Comparison of ENCODE assay signal across 24 cellular contexts in genomic region chr19:7351861-7352260, GRCh38. TPM values are rescaled to one million over a fixed set of nuclear protein-coding genes. Genes with fewer than 3 reads are reported as not detected.
DNase-seq lines count a peak whose midpoint lies in the region; ATAC-seq and TF ChIP-seq lines count a peak whose summit lies in the region.
"Had no signal": no experiment of that assay in that cellular context is flagged by ENCODE, and none has a peak within 500 bp of the region (broad histone marks: within the 10 kb centered on the region; RNA-seq: fewer than 3 reads in every experiment).

No MANE protein-coding gene starts in this region.

- POLR2A ChIA-PET in CD8-positive, alpha-beta memory T cell (lab: Charles Lee): interaction anchor here (0.7 kb wide), 2 partner anchors 158 to 253 kb away, joined by 3 to 4 read pairs; no protein-coding TSS in a partner anchor

- DNase-seq in activated T-cell treated with anti-CD3 and anti-CD28 coated beads, Interleukin-2, amount 50 U/mL, for 24 hours: no peak
- DNase-seq in activated T-cell treated with anti-CD3 and anti-CD28 coated beads, Interleukin-2, amount 50 U/mL, for 1 hour: no peak
- DNase-seq in CD8-positive, alpha-beta memory T cell: no peak
- DNase-seq in activated T-cell treated with anti-CD3 and anti-CD28 coated beads, Interleukin-2, amount 50 U/mL, for 72 hours: no peak
- DNase-seq in natural killer cell treated with Interleukin-12 subunit alpha and Interleukin-12 subunit beta and Interleukin-15 and Interleukin-18, amount 100 ng/mL, for 72 hours (ENCODE audit: low spot score): no peak
- DNase-seq in NCI-H226 (no peak), endodermal cell (no peak), middle frontal gyrus (ENCODE audit: extremely low spot score, low spot score) (no peak)
- DNase-seq: ACHN; activated effector memory CD4-positive, alpha-beta T cell treated with Interleukin-2 at 50 U/mL for 16 hours; dermis blood vessel endothelial cell; left cardiac atrium; NCI-H2081 treated with DMSO at 0.1 percent for 48 hours; NCI-H446 treated with DMSO at 0.1 percent for 48 hours; right cardiac atrium; stimulated activated CD4-positive, alpha-beta T cell treated with anti-CD3 and anti-CD28 coated beads, Interleukin-12 subunit alpha, Interleukin-12 subunit beta, amount 100 ng/mL, for 4 hours; substantia nigra had no signal

- H3K9ac ChIP-seq in endodermal cell (ENCODE audit: extremely low read depth, low read length, poor library complexity, severe bottlenecking): no peak overlapping the region

- H3K4me3 ChIP-seq in CD8-positive, alpha-beta memory T cell (ENCODE audit: low read length): peak overlapping the region; percentile 42
- no peak overlapping the region for H3K4me3 ChIP-seq in endodermal cell (ENCODE audit: low read length)
- H3K4me3 ChIP-seq: HAP-1, pancreas, upper lobe of right lung had no signal

- H3K27ac ChIP-seq in CD8-positive, alpha-beta memory T cell (ENCODE audit: low read depth, low read length): no peak overlapping the region
- H3K27ac ChIP-seq in endodermal cell (ENCODE audit: low read depth, low read length): no peak overlapping the region
- H3K27ac ChIP-seq: C4-2B, pancreas, upper lobe of right lung had no signal

- CTCF ChIA-PET in CD8-positive, alpha-beta memory T cell (lab: Charles Lee): interaction anchor here (0.5 to 4.3 kb wide), 3 partner anchors 11 to 15 kb away, joined by 3 to 31 read pairs (median 15); no protein-coding TSS in a partner anchor

- H3K27ac Mint-ChIP-seq in activated T-cell treated with anti-CD3 and anti-CD28 coated beads, Interleukin-2, amount 50 U/mL, for 24 hours: peak overlapping the region; percentile 67
- peak overlapping the region; percentile 55 to 100 (median 95) for H3K27ac Mint-ChIP-seq in CD8-positive, alpha-beta memory T cell
- peak overlapping the region; percentile 8 for H3K27ac Mint-ChIP-seq in activated T-cell treated with anti-CD3 and anti-CD28 coated beads, Interleukin-2, amount 50 U/mL, for 72 hours
- peak overlapping the region in 1 of 2 donors; percentile 7 for H3K27ac Mint-ChIP-seq in natural killer cell treated with Interleukin-12 subunit alpha and Interleukin-12 subunit beta and Interleukin-15 and Interleukin-18, amount 100 ng/mL, for 72 hours
- H3K27ac Mint-ChIP-seq in endodermal cell: no peak overlapping the region
- H3K27ac Mint-ChIP-seq: nephron, WTC11 had no signal

- no peaks in the 10 kb centered on the region for H3K9me3 ChIP-seq in CD8-positive, alpha-beta memory T cell (ENCODE audit: low read length)
- H3K9me3 ChIP-seq in endodermal cell (ENCODE audit: control insufficient read depth, low read length): peaks cover 7% of the 10 kb centered on the region
- H3K9me3 ChIP-seq: HAP-1, pancreas, upper lobe of right lung had no signal

- H3K4me1 Mint-ChIP-seq in activated T-cell treated with anti-CD3 and anti-CD28 coated beads, Interleukin-2, amount 50 U/mL, for 24 hours (ENCODE audit: low read depth): peaks cover 67% of the 10 kb centered on the region
- H3K4me1 Mint-ChIP-seq in CD8-positive, alpha-beta memory T cell: peaks cover 50 to 82% (median 65%) of the 10 kb centered on the region in 3 donors
- H3K4me1 Mint-ChIP-seq in activated T-cell treated with anti-CD3 and anti-CD28 coated beads, Interleukin-2, amount 50 U/mL, for 72 hours (ENCODE audit: low read depth): peaks cover 58% of the 10 kb centered on the region
- peaks cover 42 to 52% of the 10 kb centered on the region in 2 donors for H3K4me1 Mint-ChIP-seq in natural killer cell treated with Interleukin-12 subunit alpha and Interleukin-12 subunit beta and Interleukin-15 and Interleukin-18, amount 100 ng/mL, for 72 hours (ENCODE audit: low read depth in 2 of 2)
- H3K4me1 Mint-ChIP-seq in endodermal cell: no peaks in the 10 kb centered on the region
- H3K4me1 Mint-ChIP-seq: WTC11 had no signal

- no peak for ATAC-seq in activated T-cell treated with anti-CD3 and anti-CD28 coated beads, Interleukin-2, amount 50 U/mL, for 72 hours (replicated peaks in 1 of 2)
- no peak for ATAC-seq in natural killer cell treated with Interleukin-12 subunit alpha and Interleukin-12 subunit beta and Interleukin-15 and Interleukin-18, amount 100 ng/mL, for 72 hours
- ATAC-seq: left cardiac atrium, Panc1, pancreas, right cardiac atrium, upper lobe of right lung, WTC11 had no signal

- peaks cover 21% of the 10 kb centered on the region for H3K36me3 ChIP-seq in CD8-positive, alpha-beta memory T cell (ENCODE audit: insufficient read depth, low read length)
- no peaks in the 10 kb centered on the region for H3K36me3 ChIP-seq in endodermal cell (ENCODE audit: control insufficient read depth, insufficient read depth, low read length)
- H3K36me3 ChIP-seq: HAP-1, pancreas, upper lobe of right lung had no signal

- peaks cover 67% of the 10 kb centered on the region for H3K4me1 ChIP-seq in CD8-positive, alpha-beta memory T cell (ENCODE audit: insufficient read depth, low read length)
- H3K4me1 ChIP-seq in endodermal cell (ENCODE audit: control insufficient read depth, insufficient read depth, low read length): no peaks in the 10 kb centered on the region
- H3K4me1 ChIP-seq: HAP-1, pancreas, upper lobe of right lung had no signal

- TF ChIP-seq CTCF in endodermal cell (conservative IDR thresholded peaks at IDR 0.05): no peak

- H3K9me3 Mint-ChIP-seq in activated T-cell treated with anti-CD3 and anti-CD28 coated beads, Interleukin-2, amount 50 U/mL, for 24 hours: peaks cover 5% of the 10 kb centered on the region
- H3K9me3 Mint-ChIP-seq in CD8-positive, alpha-beta memory T cell: peaks cover 0 to 10% (median 5%) of the 10 kb centered on the region in 5 donors
- peaks cover 4 to 11% of the 10 kb centered on the region in 2 donors for H3K9me3 Mint-ChIP-seq in activated T-cell treated with anti-CD3 and anti-CD28 coated beads, Interleukin-2, amount 50 U/mL, for 72 hours
- peaks cover 9% of the 10 kb centered on the region for H3K9me3 Mint-ChIP-seq in natural killer cell treated with Interleukin-12 subunit alpha and Interleukin-12 subunit beta and Interleukin-15 and Interleukin-18, amount 100 ng/mL, for 72 hours
- H3K9me3 Mint-ChIP-seq in endodermal cell: peaks cover 26% of the 10 kb centered on the region

- 74% methylated on average over 1 of the region's 1 CpG; no CpG with 5 or more reads in 1 of the 2 experiments for WGBS in endodermal cell (ENCODE audit: insufficient coverage in 1 of 2, insufficient read length in 1 of 2), 2 experiments

- no peaks in the 10 kb centered on the region for H3K27me3 Mint-ChIP-seq in activated T-cell treated with anti-CD3 and anti-CD28 coated beads, Interleukin-2, amount 50 U/mL, for 24 hours
- no peaks in the 10 kb centered on the region for H3K27me3 Mint-ChIP-seq in CD8-positive, alpha-beta memory T cell
- no peaks in the 10 kb centered on the region for H3K27me3 Mint-ChIP-seq in activated T-cell treated with anti-CD3 and anti-CD28 coated beads, Interleukin-2, amount 50 U/mL, for 72 hours (ENCODE audit: low read depth)
- H3K27me3 Mint-ChIP-seq in natural killer cell treated with Interleukin-12 subunit alpha and Interleukin-12 subunit beta and Interleukin-15 and Interleukin-18, amount 100 ng/mL, for 72 hours: no peaks in the 10 kb centered on the region
- H3K27me3 Mint-ChIP-seq in endodermal cell (ENCODE audit: insufficient read depth): peaks cover 16% of the 10 kb centered on the region

- no peak overlapping the region for H3K4me3 Mint-ChIP-seq in activated T-cell treated with anti-CD3 and anti-CD28 coated beads, Interleukin-2, amount 50 U/mL, for 24 hours
- peak overlapping the region; percentile 88 to 100 (median 99) for H3K4me3 Mint-ChIP-seq in CD8-positive, alpha-beta memory T cell
- peak overlapping the region; percentile 12 to 96 for H3K4me3 Mint-ChIP-seq in activated T-cell treated with anti-CD3 and anti-CD28 coated beads, Interleukin-2, amount 50 U/mL, for 72 hours
- H3K4me3 Mint-ChIP-seq in natural killer cell treated with Interleukin-12 subunit alpha and Interleukin-12 subunit beta and Interleukin-15 and Interleukin-18, amount 100 ng/mL, for 72 hours: peak overlapping the region; percentile 24
- no peak overlapping the region for H3K4me3 Mint-ChIP-seq in endodermal cell
- H3K4me3 Mint-ChIP-seq: nephron, WTC11 had no signal

- peaks cover 32% of the 10 kb centered on the region for H3K36me3 Mint-ChIP-seq in activated T-cell treated with anti-CD3 and anti-CD28 coated beads, Interleukin-2, amount 50 U/mL, for 24 hours (ENCODE audit: low read depth)
- peaks cover 13 to 65% (median 30%) of the 10 kb centered on the region in 3 donors for H3K36me3 Mint-ChIP-seq in CD8-positive, alpha-beta memory T cell
- peaks cover 14 to 26% of the 10 kb centered on the region in 2 donors for H3K36me3 Mint-ChIP-seq in activated T-cell treated with anti-CD3 and anti-CD28 coated beads, Interleukin-2, amount 50 U/mL, for 72 hours (ENCODE audit: insufficient read depth in 2 of 2)
- peaks cover 7% of the 10 kb centered on the region for H3K36me3 Mint-ChIP-seq in natural killer cell treated with Interleukin-12 subunit alpha and Interleukin-12 subunit beta and Interleukin-15 and Interleukin-18, amount 100 ng/mL, for 72 hours
- no peaks in the 10 kb centered on the region for H3K36me3 Mint-ChIP-seq in endodermal cell (ENCODE audit: low read depth)

- H3K27me3 ChIP-seq in CD8-positive, alpha-beta memory T cell (ENCODE audit: insufficient read depth, low read length, poor library complexity, severe bottlenecking): no peaks in the 10 kb centered on the region
- H3K27me3 ChIP-seq in endodermal cell (ENCODE audit: control insufficient read depth, insufficient read depth, low read length, poor library complexity, severe bottlenecking): no peaks in the 10 kb centered on the region
- H3K27me3 ChIP-seq: pancreas, upper lobe of right lung had no signal

RNA-seq across cellular contexts. Expression of gene ARHGEF18, which starts 3.1 kb away (rescaled TPM):
- total RNA-seq in CD8-positive, alpha-beta memory T cell: 10 to 100 TPM; 51.0 to 53.3 TPM
- polyA plus RNA-seq in CD8-positive, alpha-beta memory T cell: 9.6 TPM
- total RNA-seq in activated T-cell treated with anti-CD3 and anti-CD28 coated beads, Interleukin-2, amount 50 U/mL, for 72 hours: 10 to 100 TPM; 32.8 to 42.7 TPM
- 10 to 100 TPM; 42.3 to 56.3 TPM for total RNA-seq in natural killer cell treated with Interleukin-12 subunit alpha and Interleukin-12 subunit beta and Interleukin-15 and Interleukin-18, amount 100 ng/mL, for 72 hours
- 10 to 100 TPM; 51.7 to 53.3 TPM for total RNA-seq in endodermal cell
- 22.5 TPM for polyA plus RNA-seq in endodermal cell (2013, experiment 1 of 2)
- polyA plus RNA-seq in endodermal cell (2013, experiment 2 of 2): 22.4 TPM

RNA-seq across cellular contexts. Expression of gene INSR, which starts 57.6 kb away (rescaled TPM):
- 1 to 10 TPM; 1.2 TPM for total RNA-seq in CD8-positive, alpha-beta memory T cell
- polyA plus RNA-seq in CD8-positive, alpha-beta memory T cell: not detected
- 1 to 10 TPM; 8.7 TPM for total RNA-seq in activated T-cell treated with anti-CD3 and anti-CD28 coated beads, Interleukin-2, amount 50 U/mL, for 72 hours
- total RNA-seq in natural killer cell treated with Interleukin-12 subunit alpha and Interleukin-12 subunit beta and Interleukin-15 and Interleukin-18, amount 100 ng/mL, for 72 hours: 1 to 10 TPM; 1.1 to 1.7 TPM
- total RNA-seq in endodermal cell: 10 to 100 TPM; 31.3 to 31.5 TPM
- polyA plus RNA-seq in endodermal cell (2013, experiment 1 of 2): 11.0 TPM
- 9.8 TPM for polyA plus RNA-seq in endodermal cell (2013, experiment 2 of 2)

Comparison
In these comparisons a context has a peak if more than half of its experiments do, and no peak if none do; other contexts are left out.
1. H3K4me3 Mint-ChIP-seq: peak in CD8-positive, alpha-beta memory T cell (7 of 7), activated T-cell treated with anti-CD3 and anti-CD28 coated beads, Interleukin-2, amount 50 U/mL, for 72 hours (2 of 2) and natural killer cell treated with Interleukin-12 subunit alpha and Interleukin-12 subunit beta and Interleukin-15 and Interleukin-18, amount 100 ng/mL, for 72 hours (single experiment); none in activated T-cell treated with anti-CD3 and anti-CD28 coated beads, Interleukin-2, amount 50 U/mL, for 24 hours (single experiment) and endodermal cell (single experiment).